In the genomic region with DNA sequence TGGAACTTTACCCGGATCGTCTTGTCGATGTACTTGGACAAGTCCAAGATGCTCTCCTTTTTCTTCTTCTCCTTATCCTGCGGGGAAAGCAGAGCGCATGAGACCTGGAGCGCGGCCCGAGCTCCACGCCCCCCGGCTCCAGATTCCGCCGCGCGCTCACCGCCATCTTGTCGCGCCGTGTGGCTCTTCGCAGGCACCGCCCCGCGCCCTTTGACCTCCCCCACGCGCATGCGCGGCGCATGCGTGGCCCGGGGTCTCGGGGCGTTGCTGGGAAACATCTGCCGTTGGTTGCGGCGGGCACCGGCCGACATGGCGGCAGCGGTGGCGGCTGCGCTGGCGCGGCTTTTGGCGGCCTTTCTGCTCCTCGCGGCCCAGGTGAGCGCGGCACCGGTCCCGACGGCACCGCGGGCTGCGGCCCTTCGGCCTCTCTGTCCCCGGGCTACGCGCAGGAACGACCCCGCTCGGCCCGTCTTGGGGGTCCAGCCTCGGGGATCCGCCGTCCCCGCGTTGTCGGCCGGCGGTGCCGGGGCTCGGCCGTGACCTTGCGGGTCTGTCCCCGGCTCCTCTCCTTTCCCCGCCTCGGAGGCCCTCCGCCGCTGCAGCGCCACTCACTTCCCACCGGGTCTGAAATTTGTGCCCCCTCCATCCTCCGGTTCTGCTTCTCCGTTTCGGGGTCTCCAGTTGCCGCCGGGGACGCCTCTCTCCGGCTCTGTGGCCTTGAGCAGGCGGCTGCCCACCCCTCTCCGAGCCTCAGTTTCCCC, we compare ENCODE assay signal across 8 cellular contexts. TPM values are rescaled to one million over a fixed set of nuclear protein-coding genes. Genes with fewer than 3 reads are reported as not detected.
A peak's percentile ranks its signal among the peaks of the same experiment; 100 is the strongest.
DNase-seq lines count a peak whose midpoint lies in the region; ATAC-seq and TF ChIP-seq lines count a peak whose summit lies in the region.

A gene (minus strand): TSS at position 186 of the 761 bp plus-strand sequence. CDS start 20 bp downstream, at position 166.
A gene with protein sequence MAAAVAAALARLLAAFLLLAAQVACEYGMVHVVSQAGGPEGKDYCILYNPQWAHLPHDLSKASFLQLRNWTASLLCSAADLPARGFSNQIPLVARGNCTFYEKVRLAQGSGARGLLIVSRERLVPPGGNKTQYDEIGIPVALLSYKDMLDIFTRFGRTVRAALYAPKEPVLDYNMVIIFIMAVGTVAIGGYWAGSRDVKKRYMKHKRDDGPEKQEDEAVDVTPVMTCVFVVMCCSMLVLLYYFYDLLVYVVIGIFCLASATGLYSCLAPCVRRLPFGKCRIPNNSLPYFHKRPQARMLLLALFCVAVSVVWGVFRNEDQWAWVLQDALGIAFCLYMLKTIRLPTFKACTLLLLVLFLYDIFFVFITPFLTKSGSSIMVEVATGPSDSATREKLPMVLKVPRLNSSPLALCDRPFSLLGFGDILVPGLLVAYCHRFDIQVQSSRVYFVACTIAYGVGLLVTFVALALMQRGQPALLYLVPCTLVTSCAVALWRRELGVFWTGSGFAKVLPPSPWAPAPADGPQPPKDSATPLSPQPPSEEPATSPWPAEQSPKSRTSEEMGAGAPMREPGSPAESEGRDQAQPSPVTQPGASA (plus strand): TSS at position 284 of the 761 bp plus-strand sequence. CDS start 26 bp downstream, at position 310.

- intact Hi-C loops in cardiac septum (cut with DNase I) = loop anchor here (5.0 kb wide), 1 partner anchor 166 kb away; a partner anchor contains a TSS

- DNase-seq in ELF-1 (ENCODE audit: low read depth, low spot score) (peak; percentile 88), HEK293T (ENCODE audit: extremely low spot score) (peak; percentile 98), NCI-H1105 treated with DMSO at 0.1 percent for 48 hours (lab: John Stamatoyannopoulos, UW) (peak; percentile 85), T-cell (peak; percentile 84 to 94 (median 90)), adipocyte (ENCODE audit: low read depth) (peak; percentile 97), cardiac septum (ENCODE audit: low spot score) (peak; percentile 95), pons (ENCODE audit: low spot score) (peak; percentile 84), tibial nerve (ENCODE audit: low spot score in 2 of 2) (peak; percentile 83 to 84)

- TF ChIP-seq CTCF in tibial nerve (IDR thresholded peaks at IDR 0.05) = peak in 2 of 5 experiments; percentile 25 to 39

- CTCF ChIA-PET in HEK293T (lab: Yijun Ruan, JAX) (interaction anchor here (0.8 to 1.5 kb wide), 2 partner anchors 40 to 67 kb away, joined by 3 to 4 read pairs; no protein-coding TSS in a partner anchor), T-cell (lab: Charles Lee) (interaction anchor here in 1 of 2 donors (0.8 kb wide), 1 partner anchor 90 kb away, joined by 6 read pairs; no protein-coding TSS in a partner anchor)

- H3K27ac ChIP-seq in tibial nerve = peak within 1 kb of the TSS in 3 of 4 donors; percentile 79 to 87 (median 84)

- peak within 1 kb of the TSS; percentile 99 for H3K4me3 ChIP-seq in adipocyte (ENCODE audit: low read length)
- peak within 1 kb of the TSS; percentile 75 to 93 (median 86) for H3K4me3 ChIP-seq in tibial nerve

- H3K27me3 ChIP-seq in adipocyte (replicated peaks; ENCODE audit: control insufficient read depth, insufficient read depth, low read length) = no peaks in the 10 kb centered on the region
- no peaks in the 10 kb centered on the region for H3K27me3 ChIP-seq in tibial nerve

- H3K9me3 ChIP-seq in adipocyte (ENCODE audit: control insufficient read depth, low read length) (no peaks in the 10 kb centered on the region), tibial nerve (no peaks in the 10 kb centered on the region)

- no peaks in the 10 kb centered on the region for H3K9me3 Mint-ChIP-seq in T-cell

- H3K4me1 Mint-ChIP-seq in T-cell = peaks cover 64 to 74% (median 66%) of the 10 kb centered on the region in 3 donors

- peaks cover 5% of the 10 kb centered on the region for H3K36me3 ChIP-seq in adipocyte (ENCODE audit: control insufficient read depth, insufficient read depth, low read length, severe bottlenecking)
- peaks cover 0 to 25% (median 3%) of the 10 kb centered on the region in 3 donors for H3K36me3 ChIP-seq in tibial nerve

- peak; percentile 79 to 83 (median 82) for ATAC-seq in T-cell (replicated peaks in 1 of 4)

- no peaks in the 10 kb centered on the region for H3K27me3 Mint-ChIP-seq in T-cell

- POLR2A ChIA-PET in HEK293T (lab: Yijun Ruan, JAX) = interaction anchor here (0.7 to 2.1 kb wide), 14 partner anchors 9 to 455 kb away, joined by 3 to 11 read pairs (median 4); a partner anchor contains a TSS
- POLR2A ChIA-PET in T-cell (lab: Charles Lee) = no interaction called here

- 0 to 1% methylated on average over 50 to 78 of the region's 89 CpGs for WGBS in tibial nerve, 2 donors

- peak within 1 kb of the TSS; percentile 97 for H3K9ac ChIP-seq in adipocyte (ENCODE audit: low read length)

- peak within 1 kb of the TSS; percentile 92 to 98 for H3K27ac Mint-ChIP-seq in T-cell

- TF ChIP-seq EP300 in tibial nerve (IDR thresholded peaks at IDR 0.05) = peak; percentile 81 to 91

- H3K36me3 Mint-ChIP-seq in T-cell = peaks cover 7% of the 10 kb centered on the region

- H3K4me1 ChIP-seq in adipocyte (ENCODE audit: control insufficient read depth, insufficient read depth, low read length) (peaks cover 28% of the 10 kb centered on the region), tibial nerve (peaks cover 0 to 67% (median 46%) of the 10 kb centered on the region in 4 donors)

- TF ChIP-seq POLR2A in tibial nerve (IDR thresholded peaks at IDR 0.05) = peak; percentile 18 to 68

- peak within 1 kb of the TSS; percentile 93 to 100 (median 97) for H3K4me3 Mint-ChIP-seq in T-cell

TF ChIP-seq in HEK293T, 16 proteins besides CTCF, POLR2A, EP300 and RAD21:
- TF ChIP-seq CTBP1 (IDR thresholded peaks at IDR 0.05; ENCODE audit: borderline replicate concordance) = no peak
- no peak for TF ChIP-seq ZNF384 (IDR thresholded peaks at IDR 0.05)

RNA-seq across cellular contexts. Expression of the first gene that starts in this region (rescaled TPM):
- 100 to 1,000 TPM in 3 of 5 donors, 10 to 100 TPM in 2; 86.7 to 127 (median 107) TPM for total RNA-seq in T-cell
- total RNA-seq in cardiac septum = 42.7 TPM
- total RNA-seq in tibial nerve = 100 to 1,000 TPM in 2 of 4 donors, 10 to 100 TPM in 2; 54.1 to 167 (median 87.7) TPM

RNA-seq across cellular contexts. Expression of the second gene that starts in this region (rescaled TPM):
- total RNA-seq in T-cell = 100 to 1,000 TPM in 4 of 5 donors, 10 to 100 TPM in 1; 96.5 to 173 (median 133) TPM
- total RNA-seq in cardiac septum = 27.4 TPM
- 10 to 100 TPM; 51.1 to 97.2 (median 77.7) TPM for total RNA-seq in tibial nerve

Comparison
In these comparisons a context has a peak if more than half of its experiments do, and no peak if none do; other contexts are left out.
1. Peak in every context shown above with its lines: DNase-seq, ATAC-seq, H3K4me3 ChIP-seq and H3K27ac ChIP-seq.